In the genomic region with DNA sequence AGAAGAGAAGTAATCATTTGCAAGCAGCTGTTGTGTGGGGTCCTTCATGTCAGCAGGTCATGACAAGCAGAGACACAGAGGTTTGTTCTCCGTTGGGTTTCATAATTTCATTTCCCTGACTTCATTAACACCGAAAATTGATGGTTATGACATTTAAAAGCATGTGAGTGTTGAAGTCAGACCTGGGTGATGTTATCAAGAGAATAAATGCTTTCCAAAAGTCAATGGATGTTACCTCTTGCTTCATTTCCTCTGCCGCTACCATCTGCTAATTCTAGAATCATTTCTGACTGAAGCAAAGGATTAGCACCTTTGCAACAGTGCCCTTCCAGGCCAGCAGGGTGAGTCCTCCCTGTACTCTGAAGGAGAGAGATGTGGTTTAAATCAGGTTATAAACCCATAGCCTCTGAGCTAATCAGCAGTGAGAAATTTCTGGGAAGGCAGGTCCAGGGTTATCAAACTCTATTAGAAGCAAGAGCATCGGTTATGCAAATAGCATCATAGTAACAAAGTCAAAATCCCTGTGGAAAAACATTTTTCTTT, we compare ENCODE assay signal across 3 cellular contexts.
TF ChIP-seq lines count a peak whose summit lies in the region.

No MANE protein-coding gene starts in this region.

TF ChIP-seq in GM23338, 12 proteins besides CTCF, POLR2A, EP300 and RAD21:
- TF ChIP-seq, protein P1, sequence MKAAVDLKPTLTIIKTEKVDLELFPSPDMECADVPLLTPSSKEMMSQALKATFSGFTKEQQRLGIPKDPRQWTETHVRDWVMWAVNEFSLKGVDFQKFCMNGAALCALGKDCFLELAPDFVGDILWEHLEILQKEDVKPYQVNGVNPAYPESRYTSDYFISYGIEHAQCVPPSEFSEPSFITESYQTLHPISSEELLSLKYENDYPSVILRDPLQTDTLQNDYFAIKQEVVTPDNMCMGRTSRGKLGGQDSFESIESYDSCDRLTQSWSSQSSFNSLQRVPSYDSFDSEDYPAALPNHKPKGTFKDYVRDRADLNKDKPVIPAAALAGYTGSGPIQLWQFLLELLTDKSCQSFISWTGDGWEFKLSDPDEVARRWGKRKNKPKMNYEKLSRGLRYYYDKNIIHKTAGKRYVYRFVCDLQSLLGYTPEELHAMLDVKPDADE (IDR thresholded peaks at IDR 0.05) = no peak
- TF ChIP-seq EZH2phosphoT487 (IDR thresholded peaks at IDR 0.05; ENCODE audit: unreplicated experiment) = no peak

TF ChIP-seq in H1, 55 proteins besides CTCF, POLR2A, EP300 and RAD21:
- no peak for TF ChIP-seq TBP (IDR thresholded peaks at IDR 0.05; ENCODE audit: low read depth, low read length)
- no peak for TF ChIP-seq RBBP5 (IDR thresholded peaks at IDR 0.05; ENCODE audit: borderline replicate concordance, low read depth, low read length)
- no peak for TF ChIP-seq HDAC2 (IDR thresholded peaks at IDR 0.05; ENCODE audit: borderline replicate concordance in 1 of 2, low read depth in 2 of 2, low read length in 2 of 2)

TF ChIP-seq in HepG2, 621 proteins besides CTCF, POLR2A, EP300 and RAD21:
- TF ChIP-seq, protein P2, sequence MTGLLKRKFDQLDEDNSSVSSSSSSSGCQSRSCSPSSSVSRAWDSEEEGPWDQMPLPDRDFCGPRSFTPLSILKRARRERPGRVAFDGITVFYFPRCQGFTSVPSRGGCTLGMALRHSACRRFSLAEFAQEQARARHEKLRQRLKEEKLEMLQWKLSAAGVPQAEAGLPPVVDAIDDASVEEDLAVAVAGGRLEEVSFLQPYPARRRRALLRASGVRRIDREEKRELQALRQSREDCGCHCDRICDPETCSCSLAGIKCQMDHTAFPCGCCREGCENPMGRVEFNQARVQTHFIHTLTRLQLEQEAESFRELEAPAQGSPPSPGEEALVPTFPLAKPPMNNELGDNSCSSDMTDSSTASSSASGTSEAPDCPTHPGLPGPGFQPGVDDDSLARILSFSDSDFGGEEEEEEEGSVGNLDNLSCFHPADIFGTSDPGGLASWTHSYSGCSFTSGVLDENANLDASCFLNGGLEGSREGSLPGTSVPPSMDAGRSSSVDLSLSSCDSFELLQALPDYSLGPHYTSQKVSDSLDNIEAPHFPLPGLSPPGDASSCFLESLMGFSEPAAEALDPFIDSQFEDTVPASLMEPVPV (CRISPR knock-in tag; IDR thresholded peaks at IDR 0.05) = no peak
- no peak for TF ChIP-seq MTF2 (CRISPR knock-in tag; IDR thresholded peaks at IDR 0.05; ENCODE audit: borderline replicate concordance)
- TF ChIP-seq, protein P3, sequence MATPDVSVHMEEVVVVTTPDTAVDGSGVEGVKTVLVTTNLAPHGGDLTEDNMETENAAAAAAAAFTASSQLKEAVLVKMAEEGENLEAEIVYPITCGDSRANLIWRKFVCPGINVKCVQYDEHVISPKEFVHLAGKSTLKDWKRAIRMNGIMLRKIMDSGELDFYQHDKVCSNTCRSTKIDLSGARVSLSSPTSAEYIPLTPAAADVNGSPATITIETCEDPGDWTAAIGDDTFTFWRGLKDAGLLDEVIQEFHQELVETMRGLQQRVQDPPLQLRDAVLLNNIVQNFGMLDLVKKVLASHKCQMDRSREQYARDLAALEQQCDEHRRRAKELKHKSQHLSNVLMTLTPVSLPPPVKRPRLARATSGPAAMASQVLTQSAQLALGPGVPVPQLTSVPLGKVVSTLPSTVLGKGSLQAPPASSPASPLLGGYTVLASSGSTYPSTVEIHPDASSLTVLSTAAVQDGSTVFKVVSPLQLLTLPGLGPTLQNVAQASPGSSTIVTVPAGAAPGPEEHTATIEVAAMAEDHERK (CRISPR knock-in tag; IDR thresholded peaks at IDR 0.05; ENCODE audit: low read depth) = no peak
